ENCODE assay signal across 17 cellular contexts in genomic region chr18:74360852-74361640, GRCh38. TPM values are rescaled to one million over a fixed set of nuclear protein-coding genes. Genes with fewer than 3 reads are reported as not detected.
DNase-seq lines count a peak whose midpoint lies in the region; ATAC-seq and TF ChIP-seq lines count a peak whose summit lies in the region.
"Had no signal": no experiment of that assay in that cellular context is flagged by ENCODE, and none has a peak within 500 bp of the region (broad histone marks: within the 10 kb centered on the region; RNA-seq: fewer than 3 reads in every experiment).

No MANE protein-coding gene starts in this region.

- H3K9me2 ChIP-seq in PC-9 (ENCODE audit: insufficient read depth) = no peaks in the 10 kb centered on the region

- 0 out of 2 replicates have a peak, but pooled peaks cover 5% of the 10 kb centered on the region for H3K9me3 ChIP-seq in PC-9 (ENCODE audit: insufficient read depth, low read depth)
- H3K9me3 ChIP-seq: Caco-2 had no signal

- H3K27me3 Mint-ChIP-seq in T-helper 1 cell treated with Interleukin-12 subunit alpha and Interleukin-12 subunit beta and Interleukin-4 antibody, amounts not matched to agents 30 μg/mL and 1 μg/mL, for 36 hours (ENCODE audit: low read depth) = peaks cover 7% of the 10 kb centered on the region
- H3K27me3 Mint-ChIP-seq in stimulated activated naive CD8-positive, alpha-beta T cell treated with anti-CD3 and anti-CD28 coated beads, Interleukin-15, amount 100 ng/mL, for 72 hours = no peaks in the 10 kb centered on the region

- no peak overlapping the region for H3K4me3 Mint-ChIP-seq in T-helper 1 cell treated with Interleukin-12 subunit alpha and Interleukin-12 subunit beta and Interleukin-4 antibody, amounts not matched to agents 30 μg/mL and 1 μg/mL, for 36 hours
- no peak overlapping the region for H3K4me3 Mint-ChIP-seq in stimulated activated naive CD8-positive, alpha-beta T cell treated with anti-CD3 and anti-CD28 coated beads, Interleukin-15, amount 100 ng/mL, for 72 hours
- H3K4me3 Mint-ChIP-seq: CD4-positive, CD25-positive, alpha-beta regulatory T cell had no signal

- H3F3A ChIP-seq in PC-9 (ENCODE audit: insufficient read depth, low read depth) = peaks cover 3% of the 10 kb centered on the region; the same call in 1 of the 2 replicates

- DNase-seq in T-helper 1 cell = no peak
- no peak for DNase-seq in stimulated activated naive CD8-positive, alpha-beta T cell treated with anti-CD3 and anti-CD28 coated beads, Interleukin-15, amount 100 ng/mL, for 72 hours
- DNase-seq in stimulated activated naive CD8-positive, alpha-beta T cell treated with anti-CD3 and anti-CD28 coated beads, Interleukin-15, Interleukin-2, amounts not matched to agents 100 U/mL and 50 U/mL, for 24 hours = no peak
- no peak for DNase-seq in PC-9
- peak; percentile 41 for DNase-seq in retina
- no peak for DNase-seq in G401 (ENCODE audit: low spot score)
- DNase-seq: Caco-2, DMS79, NCI-H2081 treated with DMSO at 0.1 percent for 48 hours, NCI-H345, NCI-H526, SHP77 treated with DMSO at 0.1 percent for 48 hours, T-helper 2 cell had no signal

- peak overlapping the region; percentile 36; the same call in 1 of the 2 replicates for H3K4me2 ChIP-seq in PC-9

- TF ChIP-seq CTCF in PC-9 (conservative IDR thresholded peaks at IDR 0.05) = no peak

- no peaks in the 10 kb centered on the region for H3K9me3 Mint-ChIP-seq in T-helper 1 cell treated with Interleukin-12 subunit alpha and Interleukin-12 subunit beta and Interleukin-4 antibody, amounts not matched to agents 30 μg/mL and 1 μg/mL, for 36 hours
- no peaks in the 10 kb centered on the region for H3K9me3 Mint-ChIP-seq in stimulated activated naive CD8-positive, alpha-beta T cell treated with anti-CD3 and anti-CD28 coated beads, Interleukin-15, amount 100 ng/mL, for 72 hours
- H3K9me3 Mint-ChIP-seq: CD4-positive, CD25-positive, alpha-beta regulatory T cell had no signal

- POLR2A ChIA-PET in PC-9 (lab: Charles Lee; ENCODE audit: unreplicated experiment) = no interaction called here

- H3K4me1 Mint-ChIP-seq in T-helper 1 cell treated with Interleukin-12 subunit alpha and Interleukin-12 subunit beta and Interleukin-4 antibody, amounts not matched to agents 30 μg/mL and 1 μg/mL, for 36 hours (ENCODE audit: low read depth) = peaks cover 9% of the 10 kb centered on the region
- H3K4me1 Mint-ChIP-seq in stimulated activated naive CD8-positive, alpha-beta T cell treated with anti-CD3 and anti-CD28 coated beads, Interleukin-15, amount 100 ng/mL, for 72 hours = peaks cover 6% of the 10 kb centered on the region

- H3K36me3 ChIP-seq in PC-9 (ENCODE audit: low read depth) = no peaks in the 10 kb centered on the region

- intact Hi-C loops in PC-9 (cut with micrococcal nuclease; ENCODE audit: unreplicated experiment) = no loop called here

- H2AFZ ChIP-seq in PC-9 = peak overlapping the region; percentile 19; the same call in 1 of the 2 replicates

- H3K4me1 ChIP-seq in PC-9 (replicated peaks; ENCODE audit: insufficient read depth) = no peaks in the 10 kb centered on the region
- H3K4me1 ChIP-seq: Caco-2 had no signal

- H3K36me3 Mint-ChIP-seq in T-helper 1 cell treated with Interleukin-12 subunit alpha and Interleukin-12 subunit beta and Interleukin-4 antibody, amounts not matched to agents 30 μg/mL and 1 μg/mL, for 36 hours (ENCODE audit: low read depth) = no peaks in the 10 kb centered on the region
- H3K36me3 Mint-ChIP-seq: CD4-positive, CD25-positive, alpha-beta regulatory T cell had no signal

- CTCF ChIA-PET in PC-9 (lab: Charles Lee) = interaction anchor here (0.6 kb wide), 1 partner anchor 190 kb away, joined by 3 read pairs; no protein-coding TSS in a partner anchor

- H3K27ac ChIP-seq in PC-9 = no peak overlapping the region

- H3K79me2 ChIP-seq in PC-9 (ENCODE audit: low read depth) = no peaks in the 10 kb centered on the region

- ATAC-seq in stimulated activated naive CD8-positive, alpha-beta T cell treated with anti-CD3 and anti-CD28 coated beads, Interleukin-15, amount 100 ng/mL, for 72 hours = peak; percentile 39
- no peak for ATAC-seq in stimulated activated naive CD8-positive, alpha-beta T cell treated with anti-CD3 and anti-CD28 coated beads, Interleukin-15, Interleukin-2, amounts not matched to agents 100 U/mL and 50 U/mL, for 24 hours
- ATAC-seq in HG03469 (IDR thresholded peaks at IDR 0.05; ENCODE audit: unreplicated experiment) = no peak

- peak overlapping the region; percentile 2 for H3K27ac Mint-ChIP-seq in T-helper 1 cell treated with Interleukin-12 subunit alpha and Interleukin-12 subunit beta and Interleukin-4 antibody, amounts not matched to agents 30 μg/mL and 1 μg/mL, for 36 hours
- no peak overlapping the region for H3K27ac Mint-ChIP-seq in stimulated activated naive CD8-positive, alpha-beta T cell treated with anti-CD3 and anti-CD28 coated beads, Interleukin-15, amount 100 ng/mL, for 72 hours

- no TSS peak for BruUV-seq in PC-9 (replicated peaks; lab: Mats Ljungman, UMichigan)

- peaks cover 48% of the 10 kb centered on the region for H3K27me3 ChIP-seq in PC-9 (ENCODE audit: insufficient read depth, low read depth)

- in situ Hi-C loops in G401 (cut with HindIII; ENCODE audit: low sequenced_read_pairs) = no loop called here

- no peaks in the 10 kb centered on the region for H4K20me1 ChIP-seq in PC-9 (ENCODE audit: insufficient read depth)

- H3K4me3 ChIP-seq in PC-9 = no peak overlapping the region

RNA-seq across cellular contexts. Expression of gene C18orf63, which starts 45.4 kb away (rescaled TPM):
- total RNA-seq in PC-9 (2021) = not detected in 2 replicates
- not detected in 2 replicates for total RNA-seq in G401 (2014; rRNA removed; shearing (Covaris generic))
- total RNA-seq: Caco-2; CD4-positive, CD25-positive, alpha-beta regulatory T cell; RPMI7951 had no signal
